14 cellular contexts compared by ENCODE assay signal in the genomic region with DNA sequence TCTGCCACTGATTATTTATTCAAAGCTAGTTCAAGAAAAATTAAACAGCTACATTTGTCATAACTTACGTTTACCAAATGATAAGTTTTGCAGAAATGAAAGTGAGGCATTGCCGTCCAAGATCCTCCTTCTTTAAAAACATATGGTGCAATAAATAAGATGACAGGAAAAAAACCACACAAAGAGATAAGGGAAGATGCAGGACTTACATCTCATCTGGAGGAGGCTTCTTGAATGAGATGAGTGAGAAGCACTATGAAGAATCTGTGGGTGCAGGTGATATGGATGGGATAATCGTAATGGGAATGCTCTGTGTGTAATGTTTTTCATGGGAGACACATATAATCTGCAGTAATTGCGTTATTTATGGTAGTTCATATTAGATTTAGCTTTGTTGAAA.
"Had no signal": no experiment of that assay in that cellular context is flagged by ENCODE, and none has a peak within 500 bp of the region (broad histone marks: within the 10 kb centered on the region; RNA-seq: fewer than 3 reads in every experiment).

No MANE protein-coding gene starts in this region.

- H3K27ac ChIP-seq: breast epithelium, left lung, neural progenitor cell, VCaP had no signal

- H3K36me3 ChIP-seq: breast epithelium, left lung, neural progenitor cell had no signal

- DNase-seq: activated CD4-positive, alpha-beta T cell treated with anti-CD3 and anti-CD28 coated beads for 1 hour; activated CD4-positive, alpha-beta T cell treated with anti-CD3 and anti-CD28 coated beads, Interleukin-2, amount 50 U/mL, for 4 hours; activated naive CD4-positive, alpha-beta T cell; activated naive CD8-positive, alpha-beta T cell treated with anti-CD3 and anti-CD28 coated beads, Interleukin-2, amount 10 ng/mL, durations not matched to agents 7 days and 5 days; activated T-cell treated with anti-CD3 and anti-CD28 coated beads for 4 hours; aorta; cerebellar nuclear complex; islet precursor cell; left lung; mammary epithelial cell; retina had no signal

- H3K27me3 ChIP-seq: breast epithelium, left lung, neural progenitor cell had no signal

- H3K4me3 ChIP-seq: breast epithelium, left lung, neural progenitor cell had no signal
